Comparison of ENCODE assay signal across 8 cellular contexts in the genomic region with DNA sequence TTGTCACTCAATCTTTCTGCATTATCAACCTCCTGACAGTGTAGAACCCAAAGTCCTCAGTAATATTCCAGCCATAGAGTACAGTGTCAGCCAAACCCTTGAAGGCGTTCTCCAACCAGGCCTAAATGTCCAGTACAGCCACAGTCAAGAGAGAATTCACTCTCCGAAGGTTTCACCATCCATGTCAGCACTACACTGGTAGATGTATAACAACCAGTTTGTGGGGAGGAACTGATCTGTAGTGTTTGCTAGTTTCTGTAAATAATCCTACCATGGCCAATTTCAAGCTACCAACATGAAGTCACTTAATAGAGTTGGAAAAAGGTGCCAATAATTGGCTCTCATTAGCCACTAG. TPM values are rescaled to one million over a fixed set of nuclear protein-coding genes. Genes with fewer than 3 reads are reported as not detected.
A peak's percentile ranks its signal among the peaks of the same experiment; 100 is the strongest.
DNase-seq lines count a peak whose midpoint lies in the region; ATAC-seq and TF ChIP-seq lines count a peak whose summit lies in the region.

No MANE protein-coding gene starts in this region.

- TF ChIP-seq EP300 in tibial nerve (IDR thresholded peaks at IDR 0.05) = no peak

- no peak overlapping the region for H3K14ac ChIP-seq in mesenchymal stem cell (ENCODE audit: low read length in 2 of 2)

- H3K4me1 Mint-ChIP-seq in activated naive CD4-positive, alpha-beta T cell treated with anti-CD3 and anti-CD28 coated beads, Interleukin-2, amount 50 U/mL, for 24 hours = peaks cover 51% of the 10 kb centered on the region
- peaks cover 35% of the 10 kb centered on the region for H3K4me1 Mint-ChIP-seq in activated naive CD8-positive, alpha-beta T cell treated with anti-CD3 and anti-CD28 coated beads for 36 hours

- H3K4ac ChIP-seq in mesenchymal stem cell (ENCODE audit: low read depth in 1 of 2, low read length in 2 of 2) = no peak overlapping the region

- peaks cover 13% of the 10 kb centered on the region for H3K79me1 ChIP-seq in mesenchymal stem cell (replicated peaks; ENCODE audit: low read length, poor library complexity, severe bottlenecking)

- H3K36me3 ChIP-seq in mesenchymal stem cell (ENCODE audit: control insufficient read depth in 1 of 2, insufficient read depth in 2 of 2, low read depth in 1 of 2, low read length in 2 of 2) = peaks cover 12 to 39% of the 10 kb centered on the region in 2 experiments
- H3K36me3 ChIP-seq in tibial nerve = peaks cover 0 to 18% (median 0%) of the 10 kb centered on the region in 3 donors

- no peaks in the 10 kb centered on the region for H3K27me3 Mint-ChIP-seq in activated naive CD4-positive, alpha-beta T cell treated with anti-CD3 and anti-CD28 coated beads, Interleukin-2, amount 50 U/mL, for 24 hours
- peaks cover 3% of the 10 kb centered on the region for H3K27me3 Mint-ChIP-seq in activated naive CD8-positive, alpha-beta T cell treated with anti-CD3 and anti-CD28 coated beads for 36 hours

- H3K4me3 Mint-ChIP-seq in activated naive CD4-positive, alpha-beta T cell treated with anti-CD3 and anti-CD28 coated beads, Interleukin-2, amount 50 U/mL, for 24 hours = peak overlapping the region; percentile 90
- peak overlapping the region; percentile 90 for H3K4me3 Mint-ChIP-seq in activated naive CD8-positive, alpha-beta T cell treated with anti-CD3 and anti-CD28 coated beads for 36 hours

- H3K9me3 ChIP-seq in mesenchymal stem cell (ENCODE audit: control insufficient read depth, low read length) (no peaks in the 10 kb centered on the region), tibial nerve (no peaks in the 10 kb centered on the region)

- no peak for TF ChIP-seq CTCF in tibial nerve (IDR thresholded peaks at IDR 0.05)

- H3K4me3 ChIP-seq in mesenchymal stem cell (ENCODE audit: insufficient read depth in 1 of 2, low read depth in 1 of 2, low read length in 2 of 2) = peak overlapping the region in 1 of 2 experiments; percentile 97
- peak overlapping the region in 3 of 4 donors; percentile 70 to 89 (median 85) for H3K4me3 ChIP-seq in tibial nerve

- H2BK5ac ChIP-seq in mesenchymal stem cell (ENCODE audit: low read depth, low read length, poor library complexity, severe bottlenecking) = no peak overlapping the region

- WGBS in mesenchymal stem cell = 83% methylated on average over 2 of the region's 2 CpGs
- WGBS in tibial nerve, 2 donors = 88 to 90% methylated on average over 2 of the region's 2 CpGs

- H2BK120ac ChIP-seq in mesenchymal stem cell (ENCODE audit: low read depth, low read length) = no peak overlapping the region

- TF ChIP-seq POLR2A in tibial nerve (IDR thresholded peaks at IDR 0.05) = no peak

- H3K27me3 ChIP-seq in mesenchymal stem cell (ENCODE audit: control insufficient read depth in 1 of 2, insufficient read depth in 1 of 2, low read length in 2 of 2) (no peaks in the 10 kb centered on the region), tibial nerve (no peaks in the 10 kb centered on the region)

- H2BK15ac ChIP-seq in mesenchymal stem cell (ENCODE audit: low read depth, poor library complexity, severe bottlenecking) = no peak overlapping the region

- H3K4me1 ChIP-seq in mesenchymal stem cell (ENCODE audit: control insufficient read depth, insufficient read depth, low read depth, low read length) (peaks cover 13% of the 10 kb centered on the region), tibial nerve (peaks cover 0 to 41% (median 24%) of the 10 kb centered on the region in 4 donors)

- H4K91ac ChIP-seq in mesenchymal stem cell (ENCODE audit: low read length) = no peak overlapping the region

- H3K4me2 ChIP-seq in mesenchymal stem cell (ENCODE audit: low read length, poor library complexity, severe bottlenecking) = peak overlapping the region; percentile 81

- H2BK12ac ChIP-seq in mesenchymal stem cell (ENCODE audit: low read length in 2 of 2) = no peak overlapping the region

- no peak for ATAC-seq in GM21529 (IDR thresholded peaks at IDR 0.05; ENCODE audit: unreplicated experiment)

- H3K27ac Mint-ChIP-seq in activated naive CD4-positive, alpha-beta T cell treated with anti-CD3 and anti-CD28 coated beads, Interleukin-2, amount 50 U/mL, for 24 hours = peak overlapping the region; percentile 94
- H3K27ac Mint-ChIP-seq in activated naive CD8-positive, alpha-beta T cell treated with anti-CD3 and anti-CD28 coated beads for 36 hours = peak overlapping the region; percentile 97

- no peak overlapping the region for H3K18ac ChIP-seq in mesenchymal stem cell (ENCODE audit: low read depth in 1 of 2, low read length in 2 of 2)

- no peak overlapping the region for H2AFZ ChIP-seq in mesenchymal stem cell (ENCODE audit: low read depth, low read length)

- H3K23ac ChIP-seq in mesenchymal stem cell (ENCODE audit: low read length in 2 of 2) = no peak overlapping the region

- no peaks in the 10 kb centered on the region for H3K9me3 Mint-ChIP-seq in activated naive CD4-positive, alpha-beta T cell treated with anti-CD3 and anti-CD28 coated beads, Interleukin-2, amount 50 U/mL, for 24 hours
- no peaks in the 10 kb centered on the region for H3K9me3 Mint-ChIP-seq in activated naive CD8-positive, alpha-beta T cell treated with anti-CD3 and anti-CD28 coated beads for 36 hours

- H3K27ac ChIP-seq in mesenchymal stem cell (ENCODE audit: low read length, poor library complexity, severe bottlenecking) (peak overlapping the region; percentile 6), tibial nerve (peak overlapping the region; percentile 83 to 98 (median 92))

- H2AK5ac ChIP-seq in mesenchymal stem cell (ENCODE audit: low read length, severe bottlenecking) = peak overlapping the region; percentile 44

- in situ Hi-C loops in KBM-7 (cut with MboI; ENCODE audit: low pct_unique_long_range_greater_than_20kb, low sequenced_read_pairs) = no loop called here

- H3K9ac ChIP-seq in mesenchymal stem cell (ENCODE audit: low read length) = peak overlapping the region; percentile 96

- no peak for DNase-seq in activated naive CD4-positive, alpha-beta T cell treated with Interleukin-2 at 50 U/mL for 16 hours
- DNase-seq in activated naive CD8-positive, alpha-beta T cell treated with anti-CD3 and anti-CD28 coated beads for 36 hours = no peak
- DNase-seq in mesenchymal stem cell = no peak
- no peak for DNase-seq in tibial nerve (ENCODE audit: low spot score in 2 of 2)
- no peak for DNase-seq in KBM-7
- DNase-seq in DMS 273 (lab: John Stamatoyannopoulos, UW; ENCODE audit: unreplicated experiment) = no peak

- peaks cover 9% of the 10 kb centered on the region for H3K36me3 Mint-ChIP-seq in activated naive CD4-positive, alpha-beta T cell treated with anti-CD3 and anti-CD28 coated beads, Interleukin-2, amount 50 U/mL, for 24 hours
- H3K36me3 Mint-ChIP-seq in activated naive CD8-positive, alpha-beta T cell treated with anti-CD3 and anti-CD28 coated beads for 36 hours = peaks cover 29% of the 10 kb centered on the region

- H4K8ac ChIP-seq in mesenchymal stem cell (ENCODE audit: low read length) = no peak overlapping the region

RNA-seq across cellular contexts. Expression of gene MDP1, which starts 0.5 kb away (rescaled TPM):
- total RNA-seq in activated naive CD8-positive, alpha-beta T cell treated with anti-CD3 and anti-CD28 coated beads for 36 hours = 10 to 100 TPM; 19.4 to 20.9 TPM
- polyA plus RNA-seq in mesenchymal stem cell (2013, experiment 1 of 2) = 24.8 TPM
- polyA plus RNA-seq in mesenchymal stem cell (2013, experiment 2 of 2) = 26.3 TPM
- 10 to 100 TPM; 16.5 to 48.3 (median 28.9) TPM for total RNA-seq in tibial nerve

RNA-seq across cellular contexts. Expression of gene CHMP4A, which starts 3.0 kb away (rescaled TPM):
- total RNA-seq in activated naive CD8-positive, alpha-beta T cell treated with anti-CD3 and anti-CD28 coated beads for 36 hours = 10 to 100 TPM; 54.4 to 58.9 TPM
- 40.1 TPM for polyA plus RNA-seq in mesenchymal stem cell (2013, experiment 1 of 2)
- 38.0 TPM for polyA plus RNA-seq in mesenchymal stem cell (2013, experiment 2 of 2)
- 100 to 1,000 TPM in 1 of 4 donors, 10 to 100 TPM in 3; 43.9 to 118 (median 82.1) TPM for total RNA-seq in tibial nerve

RNA-seq across cellular contexts. Expression of gene TSSK4, which starts 10.8 kb away (rescaled TPM):
- not detected for total RNA-seq in activated naive CD8-positive, alpha-beta T cell treated with anti-CD3 and anti-CD28 coated beads for 36 hours
- 0.07 TPM for polyA plus RNA-seq in mesenchymal stem cell (2013, experiment 1 of 2)
- 0.04 TPM for polyA plus RNA-seq in mesenchymal stem cell (2013, experiment 2 of 2)
- total RNA-seq in tibial nerve = not detected

RNA-seq across cellular contexts. Expression of gene NEDD8, which starts 15.8 kb away (rescaled TPM):
- total RNA-seq in activated naive CD8-positive, alpha-beta T cell treated with anti-CD3 and anti-CD28 coated beads for 36 hours = 100 to 1,000 TPM; 194 to 201 TPM
- polyA plus RNA-seq in mesenchymal stem cell (2013, experiment 1 of 2) = 423 TPM
- 424 TPM for polyA plus RNA-seq in mesenchymal stem cell (2013, experiment 2 of 2)
- 100 to 1,000 TPM in 2 of 4 donors, 10 to 100 TPM in 2; 68.6 to 109 (median 98.3) TPM for total RNA-seq in tibial nerve

RNA-seq across cellular contexts. Expression of gene GMPR2, which starts 16.4 kb away (rescaled TPM):
- 10 to 100 TPM; 44.5 to 48.4 TPM for total RNA-seq in activated naive CD8-positive, alpha-beta T cell treated with anti-CD3 and anti-CD28 coated beads for 36 hours
- polyA plus RNA-seq in mesenchymal stem cell (2013, experiment 1 of 2) = 51.5 TPM
- polyA plus RNA-seq in mesenchymal stem cell (2013, experiment 2 of 2) = 50.5 TPM
- total RNA-seq in tibial nerve = 10 to 100 TPM; 46.5 to 63.4 (median 57.2) TPM
